ENCODE assay signal across 18 cellular contexts in genomic region chr1:209349372-209350324, GRCh38.
DNase-seq lines count a peak whose midpoint lies in the region; ATAC-seq, FAIRE-seq and TF ChIP-seq lines count a peak whose summit lies in the region.
"Had no signal": no experiment of that assay in that cellular context is flagged by ENCODE, and none has a peak within 500 bp of the region (broad histone marks: within the 10 kb centered on the region; RNA-seq: fewer than 3 reads in every experiment).

No MANE protein-coding gene starts in this region.

- no peak for TF ChIP-seq POLR2A in right lobe of liver (IDR thresholded peaks at IDR 0.05)

- FAIRE-seq in urothelium cell line (lab: Jason Lieb, UNC): no peak
- FAIRE-seq: A549, endometrium had no signal

- H3K9me2 ChIP-seq in hepatocyte (replicated peaks; ENCODE audit: insufficient read depth): no peaks in the 10 kb centered on the region

- H3K27ac ChIP-seq in hepatocyte (no peak overlapping the region), right lobe of liver (no peak overlapping the region)
- H3K27ac ChIP-seq: A549, breast epithelium, Peyer's patch, upper lobe of left lung had no signal

- WGBS in hepatocyte (ENCODE audit: low lambda C conversion rate, missing lambda C conversion rate): 24% methylated on average over 9 of the region's 9 CpGs
- WGBS in right lobe of liver (ENCODE audit: insufficient coverage, low coverage, low lambda C conversion rate, missing lambda C conversion rate): 47% methylated on average over 9 of the region's 9 CpGs

- ATAC-seq in right lobe of liver (no peak), HG02759 (IDR thresholded peaks at IDR 0.05; ENCODE audit: unreplicated experiment) (no peak)
- ATAC-seq: A549 had no signal

- H3K4me1 ChIP-seq in hepatocyte (ENCODE audit: insufficient read depth) (peaks cover 14% of the 10 kb centered on the region), right lobe of liver (no peaks in the 10 kb centered on the region)
- H3K4me1 ChIP-seq: A549, breast epithelium, Peyer's patch, upper lobe of left lung had no signal

- no peak overlapping the region for H3K4me2 ChIP-seq in hepatocyte
- H3K4me2 ChIP-seq: A549 had no signal

- DNase-seq in NCI-H2107 treated with DMSO at 0.1 percent for 48 hours (lab: John Stamatoyannopoulos, UW; ENCODE audit: unreplicated experiment) (peak; percentile 47), NCI-H2107 (lab: John Stamatoyannopoulos, UW) (no peak), NCI-H69 (lab: John Stamatoyannopoulos, UW) (peak; percentile 4), hepatocyte (ENCODE audit: low spot score) (peak; percentile 40), urothelium cell line (ENCODE audit: low spot score) (peak; percentile 33), right lobe of liver (no peak), NCI-H1092 treated with DMSO at 0.1 percent for 48 hours (lab: John Stamatoyannopoulos, UW) (no peak)
- DNase-seq: activated CD4-positive, alpha-beta T cell treated with anti-CD3 and anti-CD28 coated beads, Interleukin-2, amount 50 U/mL, for 4 hours; activated effector memory CD4-positive, alpha-beta T cell treated with Interleukin-2 at 50 U/mL for 16 hours; Calu3; NCI-H1930; Peyer's patch; upper lobe of left lung had no signal

- intact Hi-C loops in right lobe of liver (cut with DNase I): no loop called here

- H3K27me3 ChIP-seq in hepatocyte (no peaks in the 10 kb centered on the region), right lobe of liver (no peaks in the 10 kb centered on the region)
- H3K27me3 ChIP-seq: breast epithelium, Peyer's patch, upper lobe of left lung had no signal

- H2AFZ ChIP-seq in hepatocyte: no peak overlapping the region

- H3K9me3 ChIP-seq in hepatocyte (ENCODE audit: low read depth): no peaks in the 10 kb centered on the region
- no peaks in the 10 kb centered on the region for H3K9me3 ChIP-seq in right lobe of liver
- H3K9me3 ChIP-seq: A549, breast epithelium, Peyer's patch, upper lobe of left lung had no signal

- TF ChIP-seq CTCF in hepatocyte (IDR thresholded peaks at IDR 0.05; ENCODE audit: poor library complexity): no peak
- TF ChIP-seq CTCF in right lobe of liver (IDR thresholded peaks at IDR 0.05): no peak

- H3K36me3 ChIP-seq in hepatocyte (replicated peaks; ENCODE audit: insufficient read depth, low read depth) (no peaks in the 10 kb centered on the region), right lobe of liver (no peaks in the 10 kb centered on the region)
- H3K36me3 ChIP-seq: breast epithelium, HAP-1, Peyer's patch, upper lobe of left lung had no signal

- no peaks in the 10 kb centered on the region for H3K79me2 ChIP-seq in hepatocyte

- H3K4me3 ChIP-seq in hepatocyte: no peak overlapping the region
- H3K4me3 ChIP-seq in right lobe of liver: no peak overlapping the region
- H3K4me3 ChIP-seq: A549, breast epithelium, HAP-1, Peyer's patch, upper lobe of left lung had no signal

- H4K20me1 ChIP-seq in hepatocyte (ENCODE audit: insufficient read depth, poor library complexity, severe bottlenecking): no peaks in the 10 kb centered on the region

Comparison
In these comparisons a context has a peak if more than half of its experiments do, and no peak if none do; other contexts are left out.
1. DNase-seq: peak in NCI-H2107 treated with DMSO at 0.1 percent for 48 hours (single experiment), NCI-H69 (single experiment), hepatocyte (single experiment) and urothelium cell line (single experiment); none in NCI-H2107 (single experiment), right lobe of liver (0 of 3) and NCI-H1092 treated with DMSO at 0.1 percent for 48 hours (single experiment).